In genomic region chr2:74846481-74846880, GRCh38 we compare ENCODE assay signal across 16 cellular contexts. TPM values are rescaled to one million over a fixed set of nuclear protein-coding genes. Genes with fewer than 3 reads are reported as not detected.
DNase-seq lines count a peak whose midpoint lies in the region; ATAC-seq, FAIRE-seq and TF ChIP-seq lines count a peak whose summit lies in the region.
"Had no signal": no experiment of that assay in that cellular context is flagged by ENCODE, and none has a peak within 500 bp of the region (broad histone marks: within the 10 kb centered on the region; RNA-seq: fewer than 3 reads in every experiment).

No MANE protein-coding gene starts in this region.

- H3K79me2 ChIP-seq in HepG2 (ENCODE audit: insufficient read depth, low read length): peaks cover 100% of the 10 kb centered on the region

- WGBS in HepG2 (ENCODE audit: low lambda C conversion rate): 91% methylated on average over 2 of the region's 2 CpGs
- WGBS in right lobe of liver (ENCODE audit: insufficient coverage, low coverage, low lambda C conversion rate, missing lambda C conversion rate): 90% methylated on average over 2 of the region's 2 CpGs
- 92 to 98% methylated on average over 2 of the region's 2 CpGs for WGBS in upper lobe of left lung, 2 donors
- WGBS in testis, 2 donors: 54 to 68% methylated on average over 2 of the region's 2 CpGs

- TF ChIP-seq CTCF in HepG2 (CRISPR knock-in tag; IDR thresholded peaks at IDR 0.05): no peak
- TF ChIP-seq CTCF in right lobe of liver (IDR thresholded peaks at IDR 0.05): no peak
- TF ChIP-seq CTCF in upper lobe of left lung (IDR thresholded peaks at IDR 0.05): no peak
- no peak for TF ChIP-seq CTCF in testis (IDR thresholded peaks at IDR 0.05)

- DNase-seq in HepG2 (ENCODE audit: low spot score) (no peak), right lobe of liver (no peak), T-helper 17 cell (no peak), upper lobe of left lung (no peak), foreskin melanocyte (no peak), testis (no peak)
- DNase-seq: CD8-positive, alpha-beta T cell; mucosa of descending colon; NCI-H1417 treated with DMSO at 0.1 percent for 48 hours; NCI-H526; retina; stimulated activated CD4-positive, alpha-beta T cell treated with anti-CD3 and anti-CD28 coated beads, Interleukin-4, amount 100 ng/mL, for 1 hour had no signal

- CTCF ChIA-PET in HepG2 (lab: Yijun Ruan, JAX; ENCODE audit: low intra/inter-chr PET ratio, low total read pairs): no interaction called here

- intact Hi-C loops in HepG2 (cut with micrococcal nuclease; ENCODE audit: unreplicated experiment) (no loop called here), right lobe of liver (cut with DNase I) (no loop called here), testis (cut with DNase I; ENCODE audit: low total_unique reads) (no loop called here)

- no peaks in the 10 kb centered on the region for H3K27me3 Mint-ChIP-seq in T-helper 17 cell

- TF ChIP-seq POLR2A in HepG2 (IDR thresholded peaks at IDR 0.05; ENCODE audit: insufficient read depth in 1 of 2, low read depth in 2 of 2, low read length in 2 of 2): no peak
- no peak for TF ChIP-seq POLR2A in right lobe of liver (IDR thresholded peaks at IDR 0.05)
- TF ChIP-seq POLR2A in upper lobe of left lung (IDR thresholded peaks at IDR 0.05): no peak
- TF ChIP-seq POLR2A in testis (IDR thresholded peaks at IDR 0.05): no peak

- no peak for FAIRE-seq in HepG2 (lab: Jason Lieb, UNC)
- FAIRE-seq: K562 had no signal

- peak overlapping the region; percentile 73 for H3K4me3 Mint-ChIP-seq in T-helper 17 cell
- H3K4me3 Mint-ChIP-seq: CD8-positive, alpha-beta T cell; stimulated activated effector memory CD8-positive, alpha-beta T cell treated with anti-CD3 and anti-CD28 coated beads, Interleukin-12 subunit alpha, Interleukin-12 subunit beta, amount 100 ng/mL, for 72 hours had no signal

- no peak overlapping the region for H2AFZ ChIP-seq in HepG2 (ENCODE audit: low read length)

- H3K27ac Mint-ChIP-seq in T-helper 17 cell: peak overlapping the region; percentile 97
- H3K27ac Mint-ChIP-seq: CD8-positive, alpha-beta T cell; stimulated activated effector memory CD8-positive, alpha-beta T cell treated with anti-CD3 and anti-CD28 coated beads, Interleukin-12 subunit alpha, Interleukin-12 subunit beta, amount 100 ng/mL, for 72 hours had no signal

- BruUV-seq in HepG2 (replicated peaks; lab: Mats Ljungman, UMichigan): no TSS peak

- no peak for TF ChIP-seq RAD21 in HepG2 (CRISPR knock-in tag; IDR thresholded peaks at IDR 0.05)

- H3K9ac ChIP-seq in HepG2 (ENCODE audit: insufficient read depth, low read depth, low read length) (no peak overlapping the region), mucosa of stomach (ENCODE audit: low read length) (peak overlapping the region; percentile 48)

- TF ChIP-seq EP300 in HepG2 (IDR thresholded peaks at IDR 0.05; ENCODE audit: low read depth in 2 of 2, low read length in 2 of 2) (no peak), HepG2 (CRISPR knock-in tag; IDR thresholded peaks at IDR 0.05; ENCODE audit: borderline replicate concordance) (no peak), upper lobe of left lung (IDR thresholded peaks at IDR 0.05) (no peak)

- H3K4me2 ChIP-seq in HepG2 (ENCODE audit: low read depth, low read length): no peak overlapping the region

- POLR2A ChIA-PET in HepG2 (lab: Yijun Ruan, JAX): no interaction called here

- peaks cover 100% of the 10 kb centered on the region for H4K20me1 ChIP-seq in HepG2 (ENCODE audit: insufficient read depth, low read length)

- no peak overlapping the region for H3K27ac ChIP-seq in HepG2 (ENCODE audit: extremely low read length, insufficient read depth, low read length)
- no peak overlapping the region for H3K27ac ChIP-seq in right lobe of liver
- peak overlapping the region in 3 of 4 donors; percentile 73 to 82 (median 79) for H3K27ac ChIP-seq in upper lobe of left lung
- H3K27ac ChIP-seq in testis: peak overlapping the region in 1 of 2 donors; percentile 62

- H3K36me3 Mint-ChIP-seq in T-helper 17 cell (ENCODE audit: low read depth): peaks cover 2% of the 10 kb centered on the region
- H3K36me3 Mint-ChIP-seq: CD8-positive, alpha-beta T cell had no signal

- H3K4me1 ChIP-seq in HepG2 (ENCODE audit: insufficient read depth, low read length): peaks cover 99% of the 10 kb centered on the region
- no peaks in the 10 kb centered on the region for H3K4me1 ChIP-seq in right lobe of liver
- peaks cover 83% of the 10 kb centered on the region for H3K4me1 ChIP-seq in mucosa of stomach (ENCODE audit: control insufficient read depth, insufficient read depth, low read length)
- peaks cover 48 to 88% (median 74%) of the 10 kb centered on the region in 4 donors for H3K4me1 ChIP-seq in upper lobe of left lung
- peaks cover 86% of the 10 kb centered on the region for H3K4me1 ChIP-seq in testis

- H3K36me3 ChIP-seq in HepG2 (replicated peaks in 1 of 2; ENCODE audit: control insufficient read depth in 1 of 2, insufficient read depth in 2 of 2, low read length in 2 of 2) (peaks cover 39 to 92% of the 10 kb centered on the region in 2 experiments), right lobe of liver (no peaks in the 10 kb centered on the region), mucosa of stomach (ENCODE audit: control insufficient read depth, insufficient read depth, low read length) (no peaks in the 10 kb centered on the region), upper lobe of left lung (no peaks in the 10 kb centered on the region), testis (ENCODE audit: low read depth, missing control alignments) (no peaks in the 10 kb centered on the region)

- no peak for ATAC-seq in HepG2
- no peak for ATAC-seq in right lobe of liver
- no peak for ATAC-seq in T-helper 17 cell
- no peak for ATAC-seq in upper lobe of left lung (ENCODE audit: low FRiP score in 2 of 2)
- ATAC-seq in HG03097 (IDR thresholded peaks at IDR 0.05; ENCODE audit: low FRiP score, unreplicated experiment): no peak
- ATAC-seq: CD8-positive, alpha-beta T cell; K562; mucosa of descending colon; stimulated activated effector memory CD8-positive, alpha-beta T cell treated with anti-CD3 and anti-CD28 coated beads, Interleukin-12 subunit alpha, Interleukin-12 subunit beta, amount 100 ng/mL, for 72 hours had no signal

- no peaks in the 10 kb centered on the region for H3K27me3 ChIP-seq in HepG2 (ENCODE audit: control insufficient read depth in 1 of 2, insufficient read depth in 2 of 2, low read length in 2 of 2)
- H3K27me3 ChIP-seq in right lobe of liver: no peaks in the 10 kb centered on the region
- H3K27me3 ChIP-seq in mucosa of stomach (ENCODE audit: control insufficient read depth, insufficient read depth, low read length): no peaks in the 10 kb centered on the region
- no peaks in the 10 kb centered on the region for H3K27me3 ChIP-seq in upper lobe of left lung
- H3K27me3 ChIP-seq in testis: no peaks in the 10 kb centered on the region

- H3K9me3 ChIP-seq in HepG2 (ENCODE audit: low read length) (no peaks in the 10 kb centered on the region), right lobe of liver (no peaks in the 10 kb centered on the region), T-helper 17 cell (ENCODE audit: control insufficient read depth, low read length, poor library complexity, severe bottlenecking) (no peaks in the 10 kb centered on the region), mucosa of stomach (ENCODE audit: control insufficient read depth, low read length) (no peaks in the 10 kb centered on the region), upper lobe of left lung (no peaks in the 10 kb centered on the region), testis (no peaks in the 10 kb centered on the region)
- H3K9me3 ChIP-seq: mucosa of descending colon had no signal

- H3K4me1 Mint-ChIP-seq in T-helper 17 cell: peaks cover 68% of the 10 kb centered on the region

- in situ Hi-C loops in HepG2 (cut with HindIII; ENCODE audit: extremely low pct_ligation_motif_present, low pct_unique_long_range_greater_than_20kb): no loop called here

- H3K4me3 ChIP-seq in HepG2 (replicated peaks in 1 of 3; ENCODE audit: insufficient read depth in 1 of 3, low read depth in 2 of 3, low read length in 3 of 3) (no peak overlapping the region), right lobe of liver (no peak overlapping the region), mucosa of stomach (ENCODE audit: low read length) (no peak overlapping the region), upper lobe of left lung (no peak overlapping the region), testis (no peak overlapping the region)
- H3K4me3 ChIP-seq: K562, mucosa of descending colon had no signal

TF ChIP-seq in HepG2, 621 proteins besides CTCF, POLR2A, EP300 and RAD21 (continues in another document):
- no peak for TF ChIP-seq ZNF225 (CRISPR knock-in tag; IDR thresholded peaks at IDR 0.05)
- no peak for TF ChIP-seq POGZ (CRISPR knock-in tag; IDR thresholded peaks at IDR 0.05)

RNA-seq across cellular contexts. Expression of gene HK2, which starts 12.6 kb away (rescaled TPM):
- total RNA-seq in HepG2 (2016; rRNA removed; fragmentation: Illumina TruSeq; extraction: Trizol): 13.2 and 24.4 TPM in 2 replicates
- 1.4 and 1.6 TPM in 2 replicates for total RNA-seq in HepG2 (2016; cell fraction: cytosol; rRNA removed; fragmentation: Illumina TruSeq; extraction: Trizol; ENCODE audit: low read depth)
- 13.6 and 21.9 TPM in 2 replicates for total RNA-seq in HepG2 (2016; cell fraction: insoluble cytoplasmic fraction; rRNA removed; fragmentation: Illumina TruSeq; extraction: Trizol)
- total RNA-seq in HepG2 (2016; cell fraction: membrane; rRNA removed; fragmentation: Illumina TruSeq; extraction: Trizol): 8.5 and 9.3 TPM in 2 replicates
- 20.3 and 20.8 TPM in 2 replicates for total RNA-seq in HepG2 (2016; cell fraction: nucleus; rRNA removed; fragmentation: Illumina TruSeq; extraction: Trizol)
- 97.0 and 101 TPM in 2 replicates for polyA plus RNA-seq in HepG2 (2011; rRNA removed)
- polyA plus RNA-seq in HepG2 (2011; cell fraction: cytosol; rRNA removed): 69.4 and 70.4 TPM in 2 replicates
- 105 and 144 TPM in 2 replicates for polyA plus RNA-seq in HepG2 (2011; cell fraction: nucleus; rRNA removed)
- 78.0 and 124 TPM in 2 replicates for polyA plus RNA-seq in HepG2 (2012)
- 0.93 and 0.99 TPM in 2 replicates for polyA plus RNA-seq in HepG2 (2016; cell fraction: cytosol; fragmentation: Illumina TruSeq; extraction: Trizol; ENCODE audit: low read depth)
- 23.2 and 27.3 TPM in 2 replicates for polyA plus RNA-seq in HepG2 (2016; cell fraction: insoluble cytoplasmic fraction; fragmentation: Illumina TruSeq; extraction: Trizol; ENCODE audit: low read depth)
- 2.8 and 3.5 TPM in 2 replicates for polyA plus RNA-seq in HepG2 (2016; cell fraction: membrane; fragmentation: Illumina TruSeq; extraction: Trizol; ENCODE audit: low read depth)
- 30.1 and 30.3 TPM in 2 replicates for polyA plus RNA-seq in HepG2 (2016; cell fraction: nucleus; fragmentation: Illumina TruSeq; extraction: Trizol; ENCODE audit: insufficient read depth, low read depth)
- polyA minus RNA-seq in HepG2 (2011; rRNA and poly(A)+ RNA removed; ENCODE audit: low replicate concordance): 69.1 and 358 TPM in 2 replicates
- 176 and 190 TPM in 2 replicates for polyA minus RNA-seq in HepG2 (2011; cell fraction: cytosol; rRNA and poly(A)+ RNA removed)
- polyA minus RNA-seq in HepG2 (2011; cell fraction: nucleus; rRNA and poly(A)+ RNA removed): 176 and 200 TPM in 2 replicates
- total RNA-seq in right lobe of liver: 10 to 100 TPM in 1 of 6 experiments, 1 to 10 TPM in 1, under 1 TPM in 4; 0.48 to 23.0 (median 0.87) TPM
- 10 to 100 TPM; 11.3 to 13.3 TPM for total RNA-seq in T-helper 17 cell
- total RNA-seq in upper lobe of left lung: 10 to 100 TPM; 29.0 to 98.8 (median 39.7) TPM
- total RNA-seq in testis: 100 to 1,000 TPM; 142 to 164 TPM
- 83.5 TPM for polyA plus RNA-seq in testis (ENCODE audit: insufficient read depth, low read depth, low replicate concordance)

Comparison
In these comparisons a context has a peak if more than half of its experiments do, and no peak if none do; other contexts are left out.
1. H3K27ac ChIP-seq: peak in upper lobe of left lung (3 of 4); none in HepG2 (single experiment) and right lobe of liver (0 of 3).